Comparison of ENCODE assay signal across 10 cellular contexts in genomic region chr3:18246336-18247060, GRCh38.
"Had no signal": no experiment of that assay in that cellular context is flagged by ENCODE, and none has a peak within 500 bp of the region (broad histone marks: within the 10 kb centered on the region; RNA-seq: fewer than 3 reads in every experiment).

No MANE protein-coding gene starts in this region.

- H3K4me1 ChIP-seq: adrenal gland had no signal

- H3K27ac ChIP-seq: adrenal gland had no signal

- DNase-seq: activated CD8-positive, alpha-beta T cell treated with anti-CD3 and anti-CD28 coated beads for 36 hours; activated naive CD4-positive, alpha-beta T cell treated with anti-CD3 and anti-CD28 coated beads for 36 hours; adrenal gland; erythroblast; immature natural killer cell; left colon; naive thymus-derived CD8-positive, alpha-beta T cell; right cardiac atrium; small intestine had no signal

- H3K27me3 ChIP-seq: adrenal gland had no signal

- H3K4me3 ChIP-seq: adrenal gland, lung had no signal

- H3K36me3 ChIP-seq: adrenal gland had no signal
